1 cellular context compared by ENCODE assay signal in genomic region chr17:67200727-67201301, GRCh38.
TF ChIP-seq lines count a peak whose summit lies in the region.

No MANE protein-coding gene starts in this region.

TF ChIP-seq in HCT116, 20 proteins besides CTCF, POLR2A, EP300 and RAD21 (continued from another document):
- TF ChIP-seq CBX3 (IDR thresholded peaks at IDR 0.05; ENCODE audit: low read depth) (no peak), FOSL1 (IDR thresholded peaks at IDR 0.05; ENCODE audit: low read depth) (no peak), ATF3 (IDR thresholded peaks at IDR 0.05) (no peak), ELF1 (IDR thresholded peaks at IDR 0.05; ENCODE audit: borderline replicate concordance, low read depth) (no peak)
TF ChIP-seq in HCT116: peak in this region for 0.
